In the genomic region with DNA sequence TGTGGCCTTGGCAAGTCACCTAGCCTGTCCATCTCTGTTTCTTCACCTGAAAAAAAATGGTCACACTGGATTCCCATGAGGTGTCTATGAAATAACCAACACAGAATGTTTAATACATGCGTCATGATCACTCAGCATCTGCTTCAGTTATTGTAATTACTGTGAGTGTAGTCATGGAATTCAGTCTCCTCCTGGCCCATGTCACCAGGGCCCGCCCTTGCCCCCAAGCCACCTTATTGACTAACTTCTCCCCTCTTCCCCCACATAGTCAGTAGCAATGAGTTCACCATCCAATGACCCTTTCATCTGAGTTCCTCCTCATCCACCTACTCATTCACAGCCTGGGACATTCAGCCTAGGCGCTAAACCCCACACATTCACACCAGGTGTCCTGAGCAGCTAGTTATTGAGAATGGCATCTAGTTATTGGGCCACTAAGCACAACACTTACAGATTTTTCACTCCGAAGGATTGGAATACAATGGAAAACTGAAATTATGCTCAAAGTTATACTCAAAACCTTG, we compare ENCODE assay signal across 27 cellular contexts. TPM values are rescaled to one million over a fixed set of nuclear protein-coding genes. Genes with fewer than 3 reads are reported as not detected.
"Had no signal": no experiment of that assay in that cellular context is flagged by ENCODE, and none has a peak within 500 bp of the region (broad histone marks: within the 10 kb centered on the region; RNA-seq: fewer than 3 reads in every experiment).

No MANE protein-coding gene starts in this region.

- ATAC-seq: left ventricle myocardium superior, psoas muscle had no signal

- H3K4me3 Mint-ChIP-seq: activated CD4-positive, alpha-beta memory T cell treated with anti-CD3 and anti-CD28 coated beads, Interleukin-2, amount 10 ng/mL, durations not matched to agents 7 days and 5 days; activated CD4-positive, alpha-beta T cell treated with anti-CD3 and anti-CD28 coated beads, Interleukin-2, amount 10 ng/mL, durations not matched to agents 7 days and 5 days; activated naive CD4-positive, alpha-beta T cell treated with anti-CD3 and anti-CD28 coated beads, Interleukin-2, amount 10 ng/mL, durations not matched to agents 7 days and 5 days; activated T-cell treated with anti-CD3 and anti-CD28 coated beads, Interleukin-2, amount 50 U/mL, for 24 hours; stimulated activated naive B cell treated with anti-CD40 and anti-IgM and Interleukin-4, amounts not matched to agents 10 μg/mL and 1 μg/mL and 100 μg/mL, for 72 hours had no signal

- H3K4me1 Mint-ChIP-seq: activated CD4-positive, alpha-beta memory T cell treated with anti-CD3 and anti-CD28 coated beads, Interleukin-2, amount 10 ng/mL, durations not matched to agents 7 days and 5 days; activated CD4-positive, alpha-beta T cell treated with anti-CD3 and anti-CD28 coated beads, Interleukin-2, amount 10 ng/mL, durations not matched to agents 7 days and 5 days had no signal

- H3K27ac ChIP-seq: breast epithelium, epithelial cell of prostate, esophagus squamous epithelium, parathyroid adenoma, psoas muscle, thoracic aorta, VCaP had no signal

- H3K36me3 Mint-ChIP-seq: activated naive CD4-positive, alpha-beta T cell treated with anti-CD3 and anti-CD28 coated beads, Interleukin-2, amount 10 ng/mL, durations not matched to agents 7 days and 5 days; stimulated activated naive B cell treated with anti-CD40 and anti-IgM and Interleukin-4, amounts not matched to agents 10 μg/mL and 1 μg/mL and 100 μg/mL, for 72 hours had no signal

- H3K4me3 ChIP-seq: breast epithelium, esophagus squamous epithelium, psoas muscle, smooth muscle cell, thoracic aorta had no signal

- H3K9me3 Mint-ChIP-seq: activated CD4-positive, alpha-beta memory T cell treated with anti-CD3 and anti-CD28 coated beads, Interleukin-2, amount 10 ng/mL, durations not matched to agents 7 days and 5 days; activated CD4-positive, alpha-beta T cell treated with anti-CD3 and anti-CD28 coated beads, Interleukin-2, amount 10 ng/mL, durations not matched to agents 7 days and 5 days; activated naive CD4-positive, alpha-beta T cell treated with anti-CD3 and anti-CD28 coated beads, Interleukin-2, amount 10 ng/mL, durations not matched to agents 7 days and 5 days; activated T-cell treated with anti-CD3 and anti-CD28 coated beads, Interleukin-2, amount 50 U/mL, for 24 hours had no signal

- H3K27ac Mint-ChIP-seq: activated CD4-positive, alpha-beta memory T cell treated with anti-CD3 and anti-CD28 coated beads, Interleukin-2, amount 10 ng/mL, durations not matched to agents 7 days and 5 days; activated CD4-positive, alpha-beta T cell treated with anti-CD3 and anti-CD28 coated beads, Interleukin-2, amount 10 ng/mL, durations not matched to agents 7 days and 5 days; activated naive CD4-positive, alpha-beta T cell treated with anti-CD3 and anti-CD28 coated beads, Interleukin-2, amount 10 ng/mL, durations not matched to agents 7 days and 5 days; activated T-cell treated with anti-CD3 and anti-CD28 coated beads, Interleukin-2, amount 50 U/mL, for 24 hours; stimulated activated naive B cell treated with anti-CD40 and anti-IgM and Interleukin-4, amounts not matched to agents 10 μg/mL and 1 μg/mL and 100 μg/mL, for 72 hours had no signal

- DNase-seq: activated CD4-positive, alpha-beta memory T cell treated with anti-CD3 and anti-CD28 coated beads, Interleukin-2, amount 10 ng/mL, durations not matched to agents 7 days and 5 days; activated CD4-positive, alpha-beta T cell treated with anti-CD3 and anti-CD28 coated beads, Interleukin-2, amount 10 ng/mL, durations not matched to agents 7 days and 5 days; activated CD8-positive, alpha-beta memory T cell treated with anti-CD3 and anti-CD28 coated beads, Interleukin-2, amount 50 U/mL, for 48 hours; activated gamma-delta T cell; activated naive CD4-positive, alpha-beta T cell treated with anti-CD3 and anti-CD28 coated beads, Interleukin-2, amount 10 ng/mL, durations not matched to agents 7 days and 5 days; activated T-cell treated with anti-CD3 and anti-CD28 coated beads, Interleukin-2, amount 50 U/mL, for 24 hours; amygdala; central memory CD4-positive, alpha-beta T cell; dermis blood vessel endothelial cell; effector CD4-positive, alpha-beta T cell; esophagus squamous epithelium; glutamatergic neuron; left ventricle myocardium superior; psoas muscle; stimulated activated CD4-positive, alpha-beta T cell treated with anti-CD3 and anti-CD28 coated beads, Interleukin-1b, Interleukin-23, amount 100 ng/mL, for 48 hours; stimulated activated naive B cell treated with anti-CD40 and anti-IgM and Interleukin-4, amounts not matched to agents 10 μg/mL and 1 μg/mL and 100 μg/mL, for 72 hours; T-helper 9 cell; trophoblast cell had no signal

RNA-seq across cellular contexts. Expression of a gene that starts 15.6 kb away (rescaled TPM):
- total RNA-seq: activated CD4-positive, alpha-beta memory T cell treated with anti-CD3 and anti-CD28 coated beads, Interleukin-2, amount 10 ng/mL, durations not matched to agents 7 days and 5 days; activated CD4-positive, alpha-beta T cell treated with anti-CD3 and anti-CD28 coated beads, Interleukin-2, amount 10 ng/mL, durations not matched to agents 7 days and 5 days; breast epithelium; dermis blood vessel endothelial cell; esophagus squamous epithelium; left ventricle myocardium superior; lung microvascular endothelial cell; mucosa of gallbladder; psoas muscle; smooth muscle cell; T-helper 1 cell treated with Interleukin-12 subunit alpha and Interleukin-12 subunit beta and Interleukin-4 antibody, amounts not matched to agents 30 ng/mL and 1 ng/mL, for 36 hours; thoracic aorta had no signal
- polyA plus RNA-seq: psoas muscle, smooth muscle cell had no signal
